In genomic region chr13:45396548-45397095, GRCh38 we compare ENCODE assay signal across 1 cellular context.
TF ChIP-seq lines count a peak whose summit lies in the region.

No MANE protein-coding gene starts in this region.

TF ChIP-seq in HepG2, 621 proteins besides CTCF, POLR2A, EP300 and RAD21 (continued from another document):
- no peak for TF ChIP-seq GMEB2 (CRISPR knock-in tag; IDR thresholded peaks at IDR 0.05; ENCODE audit: low read depth)
- no peak for TF ChIP-seq FOXJ3 (CRISPR knock-in tag; IDR thresholded peaks at IDR 0.05; ENCODE audit: borderline replicate concordance)
- TF ChIP-seq CSRNP2 (CRISPR knock-in tag; conservative IDR thresholded peaks at IDR 0.05; ENCODE audit: low read depth): no peak
- no peak for TF ChIP-seq ZNF724P (CRISPR knock-in tag; IDR thresholded peaks at IDR 0.05; ENCODE audit: borderline replicate concordance)
- no peak for TF ChIP-seq ZBTB14 (CRISPR knock-in tag; IDR thresholded peaks at IDR 0.05)
- no peak for TF ChIP-seq FOXO4 (CRISPR knock-in tag; conservative IDR thresholded peaks at IDR 0.05)
- TF ChIP-seq PBX2 (CRISPR knock-in tag; IDR thresholded peaks at IDR 0.05): no peak
- no peak for TF ChIP-seq ZNF503 (CRISPR knock-in tag; IDR thresholded peaks at IDR 0.05)
- TF ChIP-seq NFIC (IDR thresholded peaks at IDR 0.05; ENCODE audit: low read length): no peak
- no peak for TF ChIP-seq SMYD3 (CRISPR knock-in tag; IDR thresholded peaks at IDR 0.05)
- no peak for TF ChIP-seq KAT2B (IDR thresholded peaks at IDR 0.05; ENCODE audit: borderline replicate concordance, low read depth, low read length)
- TF ChIP-seq NR3C1 (CRISPR knock-in tag; IDR thresholded peaks at IDR 0.05): no peak
